1 cellular context compared by ENCODE assay signal in genomic region chr15:92020207-92020606, GRCh38.
TF ChIP-seq lines count a peak whose summit lies in the region.

No MANE protein-coding gene starts in this region.

TF ChIP-seq in HepG2, 621 proteins besides CTCF, POLR2A, EP300 and RAD21 (continued from another document):
- TF ChIP-seq, protein P1, sequence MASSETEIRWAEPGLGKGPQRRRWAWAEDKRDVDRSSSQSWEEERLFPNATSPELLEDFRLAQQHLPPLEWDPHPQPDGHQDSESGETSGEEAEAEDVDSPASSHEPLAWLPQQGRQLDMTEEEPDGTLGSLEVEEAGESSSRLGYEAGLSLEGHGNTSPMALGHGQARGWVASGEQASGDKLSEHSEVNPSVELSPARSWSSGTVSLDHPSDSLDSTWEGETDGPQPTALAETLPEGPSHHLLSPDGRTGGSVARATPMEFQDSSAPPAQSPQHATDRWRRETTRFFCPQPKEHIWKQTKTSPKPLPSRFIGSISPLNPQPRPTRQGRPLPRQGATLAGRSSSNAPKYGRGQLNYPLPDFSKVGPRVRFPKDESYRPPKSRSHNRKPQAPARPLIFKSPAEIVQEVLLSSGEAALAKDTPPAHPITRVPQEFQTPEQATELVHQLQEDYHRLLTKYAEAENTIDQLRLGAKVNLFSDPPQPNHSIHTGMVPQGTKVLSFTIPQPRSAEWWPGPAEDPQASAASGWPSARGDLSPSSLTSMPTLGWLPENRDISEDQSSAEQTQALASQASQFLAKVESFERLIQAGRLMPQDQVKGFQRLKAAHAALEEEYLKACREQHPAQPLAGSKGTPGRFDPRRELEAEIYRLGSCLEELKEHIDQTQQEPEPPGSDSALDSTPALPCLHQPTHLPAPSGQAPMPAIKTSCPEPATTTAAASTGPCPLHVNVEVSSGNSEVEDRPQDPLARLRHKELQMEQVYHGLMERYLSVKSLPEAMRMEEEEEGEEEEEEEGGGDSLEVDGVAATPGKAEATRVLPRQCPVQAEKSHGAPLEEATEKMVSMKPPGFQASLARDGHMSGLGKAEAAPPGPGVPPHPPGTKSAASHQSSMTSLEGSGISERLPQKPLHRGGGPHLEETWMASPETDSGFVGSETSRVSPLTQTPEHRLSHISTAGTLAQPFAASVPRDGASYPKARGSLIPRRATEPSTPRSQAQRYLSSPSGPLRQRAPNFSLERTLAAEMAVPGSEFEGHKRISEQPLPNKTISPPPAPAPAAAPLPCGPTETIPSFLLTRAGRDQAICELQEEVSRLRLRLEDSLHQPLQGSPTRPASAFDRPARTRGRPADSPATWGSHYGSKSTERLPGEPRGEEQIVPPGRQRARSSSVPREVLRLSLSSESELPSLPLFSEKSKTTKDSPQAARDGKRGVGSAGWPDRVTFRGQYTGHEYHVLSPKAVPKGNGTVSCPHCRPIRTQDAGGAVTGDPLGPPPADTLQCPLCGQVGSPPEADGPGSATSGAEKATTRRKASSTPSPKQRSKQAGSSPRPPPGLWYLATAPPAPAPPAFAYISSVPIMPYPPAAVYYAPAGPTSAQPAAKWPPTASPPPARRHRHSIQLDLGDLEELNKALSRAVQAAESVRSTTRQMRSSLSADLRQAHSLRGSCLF (CRISPR knock-in tag; IDR thresholded peaks at IDR 0.05; ENCODE audit: borderline replicate concordance), result no peak
- no peak for TF ChIP-seq ZFP82 (CRISPR knock-in tag; IDR thresholded peaks at IDR 0.05; ENCODE audit: borderline replicate concordance)
- no peak for TF ChIP-seq CEBPZ (IDR thresholded peaks at IDR 0.05; ENCODE audit: low read length)
- TF ChIP-seq NR2F2 (IDR thresholded peaks at IDR 0.05; ENCODE audit: borderline replicate concordance, low read depth), result no peak
- TF ChIP-seq ZNF780A (CRISPR knock-in tag; IDR thresholded peaks at IDR 0.05), result no peak
TF ChIP-seq in HepG2: peak in this region for 0.
